20 cellular contexts compared by ENCODE assay signal in genomic region chr7:80186721-80187120, GRCh38. TPM values are rescaled to one million over a fixed set of nuclear protein-coding genes. Genes with fewer than 3 reads are reported as not detected.
A peak's percentile ranks its signal among the peaks of the same experiment; 100 is the strongest.
DNase-seq lines count a peak whose midpoint lies in the region; ATAC-seq and TF ChIP-seq lines count a peak whose summit lies in the region.
"Had no signal": no experiment of that assay in that cellular context is flagged by ENCODE, and none has a peak within 500 bp of the region (broad histone marks: within the 10 kb centered on the region; RNA-seq: fewer than 3 reads in every experiment).

No MANE protein-coding gene starts in this region.

- H3K27ac Mint-ChIP-seq in CD4-positive, alpha-beta memory T cell: no peak overlapping the region
- H3K27ac Mint-ChIP-seq in type B pancreatic cell: no peak overlapping the region
- H3K27ac Mint-ChIP-seq: activated naive CD4-positive, alpha-beta T cell treated with anti-CD3 and anti-CD28 coated beads for 36 hours; stimulated activated naive B cell treated with anti-CD40 and anti-IgM and Interleukin-4, amounts not matched to agents 10 μg/mL and 1 μg/mL and 100 μg/mL, for 72 hours had no signal

- CTCF ChIA-PET in HCT116 (lab: Charles Lee): no interaction called here
- CTCF ChIA-PET in SK-N-SH (lab: Yijun Ruan, JAX): no interaction called here
- CTCF ChIA-PET in CD4-positive, alpha-beta memory T cell (lab: Charles Lee; ENCODE audit: partially characterized antibody): no interaction called here

- TF ChIP-seq RAD21 in HCT116 (IDR thresholded peaks at IDR 0.05; ENCODE audit: low read depth): no peak
- TF ChIP-seq RAD21 in SK-N-SH (IDR thresholded peaks at IDR 0.05; ENCODE audit: low read length): no peak

- TF ChIP-seq CTCF in HCT116 (IDR thresholded peaks at IDR 0.05 in 2 of 3, conservative IDR thresholded peaks at IDR 0.05 in 1 of 3; ENCODE audit: borderline replicate concordance in 1 of 3, insufficient read depth in 1 of 3, low read depth in 2 of 3, low read length in 2 of 3) (no peak), SK-N-SH (IDR thresholded peaks at IDR 0.05) (no peak), type B pancreatic cell (conservative IDR thresholded peaks at IDR 0.05) (no peak)

- H2AFZ ChIP-seq in HCT116 (ENCODE audit: low read depth, low read length, poor library complexity, severe bottlenecking) (no peak overlapping the region), SK-N-SH (ENCODE audit: low read depth) (no peak overlapping the region)

- H3K27me3 Mint-ChIP-seq in CD4-positive, alpha-beta memory T cell: no peaks in the 10 kb centered on the region
- H3K27me3 Mint-ChIP-seq in type B pancreatic cell: no peaks in the 10 kb centered on the region
- H3K27me3 Mint-ChIP-seq: stimulated activated naive B cell treated with anti-CD40 and anti-IgM and Interleukin-4, amounts not matched to agents 10 μg/mL and 1 μg/mL and 100 μg/mL, for 72 hours had no signal

- H3K9ac ChIP-seq in HCT116 (ENCODE audit: low read length) (no peak overlapping the region), SK-N-SH (no peak overlapping the region)

- H3K9me3 ChIP-seq in HCT116 (ENCODE audit: control insufficient read depth in 1 of 2, insufficient read depth in 1 of 2, low read depth in 1 of 2, low read length in 2 of 2): no peaks in the 10 kb centered on the region
- no peaks in the 10 kb centered on the region for H3K9me3 ChIP-seq in SK-N-SH
- no peaks in the 10 kb centered on the region for H3K9me3 ChIP-seq in CD4-positive, alpha-beta memory T cell (ENCODE audit: control insufficient read depth in 1 of 2, low read length in 2 of 2)
- H3K9me3 ChIP-seq: MG63, vagina had no signal

- intact Hi-C loops in HCT116 (cut with micrococcal nuclease): no loop called here
- intact Hi-C loops in CD4-positive, alpha-beta memory T cell (cut with micrococcal nuclease): no loop called here

- DNase-seq in HCT116 (ENCODE audit: low read depth, low spot score): no peak
- peak; percentile 12 for DNase-seq in SK-N-SH
- DNase-seq in globus pallidus (ENCODE audit: low spot score): peak; percentile 94
- peak; percentile 51 for DNase-seq in renal cortical epithelial cell (ENCODE audit: low read depth)
- no peak for DNase-seq in CD4-positive, alpha-beta memory T cell
- DNase-seq in type B pancreatic cell (ENCODE audit: extremely low spot score, unreplicated experiment): no peak
- no peak for DNase-seq in NCI-H1048 (lab: John Stamatoyannopoulos, UW)
- DNase-seq: activated CD4-positive, CD25-positive, alpha-beta regulatory T cell; activated naive CD4-positive, alpha-beta T cell treated with anti-CD3 and anti-CD28 coated beads for 36 hours; brain microvascular endothelial cell; effector CD4-positive, alpha-beta T cell; foreskin fibroblast; mesendoderm; MG63; NCI-H2029 treated with DMSO at 0.1 percent for 48 hours; NCI-H526 treated with DMSO at 0.1 percent for 48 hours; small intestine; stimulated activated naive B cell treated with anti-CD40 and anti-IgM and Interleukin-4, amounts not matched to agents 10 μg/mL and 1 μg/mL and 100 μg/mL, for 72 hours had no signal

- H3K9me3 Mint-ChIP-seq in CD4-positive, alpha-beta memory T cell: peaks cover 0 to 13% (median 6%) of the 10 kb centered on the region in 8 donors
- peaks cover 11% of the 10 kb centered on the region for H3K9me3 Mint-ChIP-seq in type B pancreatic cell
- H3K9me3 Mint-ChIP-seq: activated naive CD4-positive, alpha-beta T cell treated with anti-CD3 and anti-CD28 coated beads for 36 hours; stimulated activated naive B cell treated with anti-CD40 and anti-IgM and Interleukin-4, amounts not matched to agents 10 μg/mL and 1 μg/mL and 100 μg/mL, for 72 hours had no signal

- POLR2A ChIA-PET in HCT116 (lab: Charles Lee): no interaction called here
- POLR2A ChIA-PET in SK-N-SH (lab: Yijun Ruan, JAX): no interaction called here
- POLR2A ChIA-PET in CD4-positive, alpha-beta memory T cell (lab: Charles Lee; ENCODE audit: partially characterized antibody): no interaction called here

- TF ChIP-seq EP300 in SK-N-SH (IDR thresholded peaks at IDR 0.05; ENCODE audit: borderline replicate concordance in 1 of 2, low read depth in 1 of 2, low read length in 1 of 2): no peak

- TF ChIP-seq POLR2A in HCT116 (IDR thresholded peaks at IDR 0.05; ENCODE audit: borderline replicate concordance, extremely low read depth, insufficient read depth, insufficient read length): no peak

- H3K4me1 ChIP-seq in HCT116 (ENCODE audit: control insufficient read depth in 1 of 2, insufficient read depth in 2 of 2, low read length in 2 of 2) (peaks cover 60 to 78% of the 10 kb centered on the region in 2 experiments), SK-N-SH (ENCODE audit: control insufficient read depth in 1 of 2, insufficient read depth in 2 of 2, low read depth in 1 of 2, low read length in 1 of 2) (peaks cover 7 to 17% of the 10 kb centered on the region in 2 experiments)
- H3K4me1 ChIP-seq in CD4-positive, alpha-beta memory T cell (ENCODE audit: insufficient read depth, low read length): no peaks in the 10 kb centered on the region

- ATAC-seq in HCT116: no peak
- ATAC-seq: stimulated activated naive B cell treated with anti-CD40 and anti-IgM and Interleukin-4, amounts not matched to agents 10 μg/mL and 1 μg/mL and 100 μg/mL, for 72 hours had no signal

- no peak overlapping the region for H3K4me3 Mint-ChIP-seq in CD4-positive, alpha-beta memory T cell
- H3K4me3 Mint-ChIP-seq in type B pancreatic cell: no peak overlapping the region
- H3K4me3 Mint-ChIP-seq: activated naive CD4-positive, alpha-beta T cell treated with anti-CD3 and anti-CD28 coated beads for 36 hours; stimulated activated naive B cell treated with anti-CD40 and anti-IgM and Interleukin-4, amounts not matched to agents 10 μg/mL and 1 μg/mL and 100 μg/mL, for 72 hours had no signal

- no peaks in the 10 kb centered on the region for H3K36me3 Mint-ChIP-seq in CD4-positive, alpha-beta memory T cell
- peaks cover 15% of the 10 kb centered on the region for H3K36me3 Mint-ChIP-seq in type B pancreatic cell
- H3K36me3 Mint-ChIP-seq: stimulated activated naive B cell treated with anti-CD40 and anti-IgM and Interleukin-4, amounts not matched to agents 10 μg/mL and 1 μg/mL and 100 μg/mL, for 72 hours had no signal

- H3K27ac ChIP-seq in HCT116 (ENCODE audit: low read depth, low read length) (peak overlapping the region; percentile 25; the same call in 1 of the 2 replicates), SK-N-SH (ENCODE audit: low read depth in 2 of 2, low read length in 1 of 2) (no peak overlapping the region)
- H3K27ac ChIP-seq in CD4-positive, alpha-beta memory T cell (ENCODE audit: low read depth, low read length): no peak overlapping the region
- H3K27ac ChIP-seq: brain microvascular endothelial cell, RWPE1, vagina had no signal

- H3K4me2 ChIP-seq in HCT116 (ENCODE audit: low read length) (peak overlapping the region; percentile 10; the same call in 1 of the 2 replicates), SK-N-SH (no peak overlapping the region)

- RAD21 ChIA-PET in HCT116 (lab: Charles Lee; ENCODE audit: low non-redundant PET in 1 of 2, low total read pairs in 2 of 2, uncharacterized antibody in 2 of 2, unreplicated experiment in 2 of 2): no interaction called here

- H3K27me3 ChIP-seq in HCT116 (ENCODE audit: insufficient read depth, low read length) (no peaks in the 10 kb centered on the region), SK-N-SH (ENCODE audit: insufficient read depth) (no peaks in the 10 kb centered on the region)
- H3K27me3 ChIP-seq in CD4-positive, alpha-beta memory T cell (ENCODE audit: insufficient read depth, low read length): no peaks in the 10 kb centered on the region
- H3K27me3 ChIP-seq: brain microvascular endothelial cell, MG63, vagina had no signal

- H3K9me2 ChIP-seq in HCT116 (ENCODE audit: insufficient read depth) (no peaks in the 10 kb centered on the region), SK-N-SH (no peaks in the 10 kb centered on the region)

- H3K4me1 Mint-ChIP-seq in CD4-positive, alpha-beta memory T cell: peaks cover 0 to 2% (median 0%) of the 10 kb centered on the region in 4 donors
- peaks cover 26% of the 10 kb centered on the region for H3K4me1 Mint-ChIP-seq in type B pancreatic cell (ENCODE audit: unreplicated experiment)

- BruUV-seq in HCT116 (replicated peaks; lab: Mats Ljungman, UMichigan): no TSS peak

- H4K20me1 ChIP-seq in HCT116 (ENCODE audit: insufficient read depth) (peaks cover 14% of the 10 kb centered on the region), SK-N-SH (ENCODE audit: insufficient read depth) (peaks cover 74% of the 10 kb centered on the region)

- H3K4me3 ChIP-seq in HCT116 (replicated peaks in 1 of 2; ENCODE audit: low read depth in 1 of 2, low read length in 2 of 2): no peak overlapping the region
- H3K4me3 ChIP-seq in SK-N-SH (ENCODE audit: low read depth in 2 of 2, low read length in 1 of 2): no peak overlapping the region
- no peak overlapping the region for H3K4me3 ChIP-seq in CD4-positive, alpha-beta memory T cell (ENCODE audit: low read length in 2 of 2)
- H3K4me3 ChIP-seq: MG63, vagina had no signal

- peaks cover 6% of the 10 kb centered on the region for H3F3A ChIP-seq in SK-N-SH (replicated peaks; ENCODE audit: insufficient read depth)

- H3K36me3 ChIP-seq in HCT116 (ENCODE audit: control insufficient read depth in 1 of 2, insufficient read depth in 2 of 2, low read length in 2 of 2) (peaks cover 0 to 9% of the 10 kb centered on the region in 2 experiments; a peak in 2 of 4 replicates), SK-N-SH (replicated peaks in 1 of 2; ENCODE audit: control insufficient read depth in 1 of 2, insufficient read depth in 2 of 2, low read length in 1 of 2) (peaks cover 19 to 21% of the 10 kb centered on the region in 2 experiments)
- no peaks in the 10 kb centered on the region for H3K36me3 ChIP-seq in CD4-positive, alpha-beta memory T cell (ENCODE audit: insufficient read depth, low read length)
- H3K36me3 ChIP-seq: brain microvascular endothelial cell, MG63, vagina had no signal

- peaks cover 100% of the 10 kb centered on the region for H3K79me2 ChIP-seq in HCT116 (ENCODE audit: insufficient read depth, low read length)
- peaks cover 66% of the 10 kb centered on the region for H3K79me2 ChIP-seq in SK-N-SH (ENCODE audit: insufficient read depth)

TF ChIP-seq in HCT116, 20 proteins besides CTCF, POLR2A, EP300 and RAD21 (continues in another document):
- TF ChIP-seq SRF (IDR thresholded peaks at IDR 0.05; ENCODE audit: low read depth) (no peak), FOSL1 (IDR thresholded peaks at IDR 0.05; ENCODE audit: low read depth) (no peak)

TF ChIP-seq in SK-N-SH, 30 proteins besides CTCF, POLR2A, EP300 and RAD21 (continues in another document):
- no peak for TF ChIP-seq POLR2AphosphoS5 (IDR thresholded peaks at IDR 0.05; ENCODE audit: low read depth, low read length)
- TF ChIP-seq FOSL2 (IDR thresholded peaks at IDR 0.05; ENCODE audit: borderline replicate concordance, low read depth): no peak
- no peak for TF ChIP-seq GABPA (IDR thresholded peaks at IDR 0.05; ENCODE audit: low read depth)

RNA-seq across cellular contexts. Expression of gene GNAI1, which starts 52.1 kb away (rescaled TPM):
- total RNA-seq in HCT116 (2021; ENCODE audit: unreplicated experiment): 148 TPM
- 83.0 and 90.2 TPM in 2 replicates for polyA plus RNA-seq in HCT116 (2012)
- 67.4 and 69.1 TPM in 2 replicates for polyA plus RNA-seq in SK-N-SH (2012; rRNA removed)
- polyA plus RNA-seq in SK-N-SH (2012; cell fraction: cytosol; rRNA removed): 81.2 and 125 TPM in 2 replicates
- 24.5 and 39.9 TPM in 2 replicates for polyA plus RNA-seq in SK-N-SH (2012; cell fraction: nucleus; rRNA removed)
- total RNA-seq in renal cortical epithelial cell: 38.4 and 101 TPM in 2 replicates
- under 1 TPM; 0.49 to 0.78 TPM for total RNA-seq in CD4-positive, alpha-beta memory T cell
- under 1 TPM in 1 of 2 donors, not detected in 1; 0.60 TPM for polyA plus RNA-seq in CD4-positive, alpha-beta memory T cell
- total RNA-seq in type B pancreatic cell (ENCODE audit: low replicate concordance): 20.9 and 39.2 TPM in 2 replicates

Comparison
In these comparisons a context has a peak if more than half of its experiments do, and no peak if none do; other contexts are left out.
1. DNase-seq: peak in SK-N-SH (single experiment), globus pallidus (single experiment) and renal cortical epithelial cell (single experiment); none in HCT116 (single experiment), CD4-positive, alpha-beta memory T cell (0 of 5), type B pancreatic cell (single experiment) and NCI-H1048 (single experiment).
2. RNA of gene GNAI1, which starts 52.1 kb away (total RNA-seq): 148 TPM in HCT116 (single experiment), 38.4 to 101 TPM in renal cortical epithelial cell and 20.9 to 39.2 TPM in type B pancreatic cell; 0.49 to 0.78 TPM in CD4-positive, alpha-beta memory T cell; every median in the first group is over 10 times any median in the second.